In genomic region chr5:18742830-18743229, GRCh38 we compare ENCODE assay signal across 12 cellular contexts.
"Had no signal": no experiment of that assay in that cellular context is flagged by ENCODE, and none has a peak within 500 bp of the region (broad histone marks: within the 10 kb centered on the region; RNA-seq: fewer than 3 reads in every experiment).

No MANE protein-coding gene starts in this region.

- H3K27me3 ChIP-seq: adrenal gland, gastrocnemius medialis, heart right ventricle, neural progenitor cell, ovary had no signal

- H3K27ac ChIP-seq: adrenal gland, coronary artery, gastrocnemius medialis, heart right ventricle, left ventricle myocardium inferior, neural progenitor cell, ovary had no signal

- H3K4me3 Mint-ChIP-seq: neural progenitor cell had no signal

- H3K36me3 Mint-ChIP-seq: neural progenitor cell had no signal

- H3K27ac Mint-ChIP-seq: neural progenitor cell had no signal

- H3K4me1 Mint-ChIP-seq: neural progenitor cell had no signal

- DNase-seq: activated T-cell treated with anti-CD3 and anti-CD28 coated beads, Interleukin-2, amount 50 U/mL, for 48 hours; adrenal gland; effector CD4-positive, alpha-beta T cell; gastrocnemius medialis; heart right ventricle; left ventricle myocardium inferior; mesenchymal stem cell; ovary; stimulated activated CD4-positive, alpha-beta T cell treated with anti-CD3 and anti-CD28 coated beads, Interleukin-2, amount 100 ng/mL, for 48 hours; T1000 had no signal

- ATAC-seq: gastrocnemius medialis, heart right ventricle had no signal

- H3K4me3 ChIP-seq: adrenal gland, coronary artery, gastrocnemius medialis, heart right ventricle, left ventricle myocardium inferior, neural progenitor cell, ovary had no signal

- H3K4me1 ChIP-seq: adrenal gland, gastrocnemius medialis, left ventricle myocardium inferior, neural progenitor cell had no signal

- H3K9me3 ChIP-seq: adrenal gland, gastrocnemius medialis, ovary had no signal

- H3K36me3 ChIP-seq: adrenal gland, gastrocnemius medialis, heart right ventricle, left ventricle myocardium inferior, neural progenitor cell, ovary had no signal
